ENCODE assay signal across 9 cellular contexts in the genomic region with DNA sequence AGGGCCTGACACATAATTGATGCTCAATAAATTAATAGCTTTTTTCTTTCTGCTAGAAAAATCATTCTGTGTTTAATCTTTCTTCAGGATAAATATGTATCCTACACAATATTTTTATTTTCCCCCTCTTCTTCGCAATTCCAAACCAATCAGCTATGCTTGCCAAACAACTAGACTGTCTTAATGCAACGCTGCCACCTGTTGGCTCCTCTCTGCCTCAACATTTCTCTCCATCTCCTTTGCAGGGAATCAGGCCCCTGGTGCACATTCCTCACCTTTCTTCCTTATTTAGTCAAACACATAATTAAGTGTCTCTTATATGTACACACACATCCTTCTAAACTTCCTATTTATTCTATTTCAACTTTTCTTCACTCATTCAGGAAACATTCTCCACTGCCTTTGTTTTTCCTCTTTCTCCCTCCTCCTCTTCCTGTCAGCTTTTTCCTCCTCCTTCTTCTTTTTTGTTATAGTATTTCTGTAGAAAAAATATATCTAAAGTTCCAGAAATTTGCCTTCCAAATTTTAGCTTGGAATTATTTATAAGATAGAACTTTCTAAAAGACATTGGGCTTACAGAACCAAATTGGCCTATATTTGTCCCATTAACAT.
A peak's percentile ranks its signal among the peaks of the same experiment; 100 is the strongest.
DNase-seq lines count a peak whose midpoint lies in the region; FAIRE-seq and TF ChIP-seq lines count a peak whose summit lies in the region.
"Had no signal": no experiment of that assay in that cellular context is flagged by ENCODE, and none has a peak within 500 bp of the region (broad histone marks: within the 10 kb centered on the region; RNA-seq: fewer than 3 reads in every experiment).

No MANE protein-coding gene starts in this region.

- H2AFZ ChIP-seq in endothelial cell of umbilical vein (ENCODE audit: low read depth, low read length): no peak overlapping the region
- no peak overlapping the region for H2AFZ ChIP-seq in smooth muscle cell (ENCODE audit: low read depth)

- H3K36me3 ChIP-seq in endothelial cell of umbilical vein (ENCODE audit: control insufficient read depth in 2 of 2, extremely low read depth in 1 of 2, insufficient read depth in 2 of 2, low read length in 2 of 2): no peaks in the 10 kb centered on the region
- no peaks in the 10 kb centered on the region for H3K36me3 ChIP-seq in smooth muscle cell (ENCODE audit: low read depth)

- 33% methylated on average over 2 of the region's 2 CpGs for WGBS in smooth muscle cell (ENCODE audit: low lambda C conversion rate)

- intact Hi-C loops in endothelial cell of umbilical vein (cut with micrococcal nuclease): loop anchor here (1.0 to 2.0 kb wide), 3 partner anchors 299 to 767 kb away; no protein-coding TSS in a partner anchor

- dilution Hi-C loops in endothelial cell of umbilical vein (cut with MboI; ENCODE audit: extremely low pct_ligation_motif_present, low sequenced_read_pairs): no loop called here

- H3K4me1 ChIP-seq in endothelial cell of umbilical vein (ENCODE audit: control insufficient read depth, extremely low read depth, insufficient read depth, low read length) (no peaks in the 10 kb centered on the region), smooth muscle cell (ENCODE audit: low read depth) (no peaks in the 10 kb centered on the region)

- POLR2A ChIA-PET in AG04449 (lab: Yijun Ruan, JAX): no interaction called here
- POLR2A ChIA-PET in endothelial cell of umbilical vein (lab: Charles Lee): no interaction called here

- H3K9me3 Mint-ChIP-seq in T-helper 2 cell treated with Interferon-gamma antibody and Interleukin-4, amounts not matched to agents 5 μg/mL and 100 μg/mL, for 36 hours: peaks cover 30% of the 10 kb centered on the region

- no peaks in the 10 kb centered on the region for H3K9me3 ChIP-seq in endothelial cell of umbilical vein (replicated peaks; ENCODE audit: control insufficient read depth, insufficient read depth, low read length)
- H3K9me3 ChIP-seq in smooth muscle cell (replicated peaks; ENCODE audit: low read depth): no peaks in the 10 kb centered on the region

- H3K36me3 Mint-ChIP-seq in T-helper 2 cell treated with Interferon-gamma antibody and Interleukin-4, amounts not matched to agents 5 μg/mL and 100 μg/mL, for 36 hours (ENCODE audit: low read depth): no peaks in the 10 kb centered on the region

- H4K20me1 ChIP-seq in endothelial cell of umbilical vein (replicated peaks; ENCODE audit: control insufficient read depth, extremely low read depth, insufficient read depth, low read length): no peaks in the 10 kb centered on the region
- H4K20me1 ChIP-seq in smooth muscle cell (ENCODE audit: low read depth): no peaks in the 10 kb centered on the region

- H3K27me3 ChIP-seq in endothelial cell of umbilical vein (ENCODE audit: control insufficient read depth in 2 of 2, insufficient read depth in 2 of 2, low read length in 2 of 2) (no peaks in the 10 kb centered on the region), smooth muscle cell (ENCODE audit: low read depth) (no peaks in the 10 kb centered on the region)

- CTCF ChIA-PET in AG04449 (lab: Yijun Ruan, JAX) (interaction anchor here (1.1 to 1.5 kb wide), 4 partner anchors 16 to 770 kb away, joined by 3 to 6 read pairs (median 4); no protein-coding TSS in a partner anchor), endothelial cell of umbilical vein (lab: Charles Lee) (interaction anchor here (0.6 to 2.0 kb wide), 9 partner anchors 491 to 770 kb away, joined by 4 to 34 read pairs (median 7); a partner anchor contains a TSS)

- no peaks in the 10 kb centered on the region for H3F3A ChIP-seq in smooth muscle cell (ENCODE audit: low read depth)

- H3K9me1 ChIP-seq in endothelial cell of umbilical vein (replicated peaks; ENCODE audit: control insufficient read depth, extremely low read depth, insufficient read depth, low read length): no peaks in the 10 kb centered on the region

- H3K4me3 ChIP-seq in AG04449 (ENCODE audit: low read depth, low read length) (no peak overlapping the region), endothelial cell of umbilical vein (replicated peaks in 1 of 3; ENCODE audit: insufficient read depth in 1 of 3, low read depth in 1 of 3, low read length in 3 of 3) (no peak overlapping the region), smooth muscle cell (no peak overlapping the region)

- no peak overlapping the region for H3K27ac Mint-ChIP-seq in T-helper 2 cell treated with Interferon-gamma antibody and Interleukin-4, amounts not matched to agents 5 μg/mL and 100 μg/mL, for 36 hours

- FAIRE-seq in endothelial cell of umbilical vein (lab: Jason Lieb, UNC) (no peak), GM12892 (lab: Jason Lieb, UNC) (no peak)

- no peak overlapping the region for H3K4me2 ChIP-seq in endothelial cell of umbilical vein (ENCODE audit: insufficient read depth, low read length)
- no peak overlapping the region for H3K4me2 ChIP-seq in smooth muscle cell

- H3K9ac ChIP-seq in endothelial cell of umbilical vein (replicated peaks; ENCODE audit: extremely low read depth, insufficient read depth, low read length) (no peak overlapping the region), smooth muscle cell (ENCODE audit: low read depth) (no peak overlapping the region)

- DNase-seq in AG04449 (ENCODE audit: low read depth, low spot score) (no peak), H4 (ENCODE audit: low spot score) (peak; percentile 27), NCI-H69 (lab: John Stamatoyannopoulos, UW) (peak; percentile 88), endothelial cell of umbilical vein (ENCODE audit: low read depth, low spot score) (peak; percentile 6), GM13976 (ENCODE audit: low spot score) (no peak), smooth muscle cell (lab: John Stamatoyannopoulos, UW; ENCODE audit: unreplicated experiment) (no peak), GM12892 (ENCODE audit: insufficient read length) (no peak)
- DNase-seq in T-helper 2 cell treated with Interferon-gamma antibody and Interleukin-4, amounts not matched to agents 5 μg/mL and 100 μg/mL, for 36 hours (ENCODE audit: low spot score): no peak
- DNase-seq: nucleus accumbens had no signal

- no peaks in the 10 kb centered on the region for H3K4me1 Mint-ChIP-seq in T-helper 2 cell treated with Interferon-gamma antibody and Interleukin-4, amounts not matched to agents 5 μg/mL and 100 μg/mL, for 36 hours (ENCODE audit: low read depth)

- TF ChIP-seq CTCF in AG04449 (IDR thresholded peaks at IDR 0.05; ENCODE audit: insufficient read depth, low read length, missing control alignments): peak; percentile 18
- TF ChIP-seq CTCF in endothelial cell of umbilical vein (IDR thresholded peaks at IDR 0.05; ENCODE audit: extremely low read depth in 1 of 2, insufficient read depth in 1 of 2, low read depth in 1 of 2, low read length in 2 of 2): peak; percentile 28 to 42
- no peak for TF ChIP-seq CTCF in GM13976 (IDR thresholded peaks at IDR 0.05; ENCODE audit: borderline replicate concordance, control extremely low read depth, extremely low read depth, insufficient read depth, missing control alignments)
- no peak for TF ChIP-seq CTCF in smooth muscle cell (IDR thresholded peaks at IDR 0.05; ENCODE audit: borderline replicate concordance, insufficient read depth, poor library complexity, severe bottlenecking)

- H3K79me2 ChIP-seq in endothelial cell of umbilical vein (ENCODE audit: control insufficient read depth, insufficient read depth, low read length) (no peaks in the 10 kb centered on the region), smooth muscle cell (ENCODE audit: low read depth) (no peaks in the 10 kb centered on the region)

- no peak for TF ChIP-seq POLR2A in endothelial cell of umbilical vein (IDR thresholded peaks at IDR 0.05; ENCODE audit: low read depth, low read length)
- TF ChIP-seq POLR2A in GM12892 (IDR thresholded peaks at IDR 0.05; ENCODE audit: low read depth, low read length): no peak

- in situ Hi-C loops in GM13976 (cut with MboI; ENCODE audit: low sequenced_read_pairs, unreplicated experiment): no loop called here

- no peak overlapping the region for H3K27ac ChIP-seq in endothelial cell of umbilical vein (ENCODE audit: insufficient read depth, low read depth, low read length)
- no peak overlapping the region for H3K27ac ChIP-seq in smooth muscle cell (ENCODE audit: low read depth)

- BruUV-seq in endothelial cell of umbilical vein (replicated peaks; lab: Mats Ljungman, UMichigan): no TSS peak

- H3K27me3 Mint-ChIP-seq in T-helper 2 cell treated with Interferon-gamma antibody and Interleukin-4, amounts not matched to agents 5 μg/mL and 100 μg/mL, for 36 hours (ENCODE audit: low read depth): no peaks in the 10 kb centered on the region

- H3K4me3 Mint-ChIP-seq in T-helper 2 cell treated with Interferon-gamma antibody and Interleukin-4, amounts not matched to agents 5 μg/mL and 100 μg/mL, for 36 hours: no peak overlapping the region

TF ChIP-seq in endothelial cell of umbilical vein, 7 proteins besides CTCF, POLR2A, EP300 and RAD21:
- no peak for TF ChIP-seq JUN (IDR thresholded peaks at IDR 0.05; ENCODE audit: borderline replicate concordance, insufficient read depth, insufficient read length, low read depth)
- TF ChIP-seq FOS (IDR thresholded peaks at IDR 0.05; ENCODE audit: borderline replicate concordance, insufficient read depth, low read length): no peak
- TF ChIP-seq EZH2 (IDR thresholded peaks at IDR 0.05; ENCODE audit: borderline replicate concordance, low read depth, low read length, severe bottlenecking): no peak
- no peak for TF ChIP-seq MYC (IDR thresholded peaks at IDR 0.05; ENCODE audit: low read depth, low read length)
- TF ChIP-seq GATA2 (IDR thresholded peaks at IDR 0.05; ENCODE audit: insufficient read depth, insufficient read length, low read depth, low read length): no peak
- TF ChIP-seq, protein P1, sequence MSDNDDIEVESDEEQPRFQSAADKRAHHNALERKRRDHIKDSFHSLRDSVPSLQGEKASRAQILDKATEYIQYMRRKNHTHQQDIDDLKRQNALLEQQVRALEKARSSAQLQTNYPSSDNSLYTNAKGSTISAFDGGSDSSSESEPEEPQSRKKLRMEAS (IDR thresholded peaks at IDR 0.05; ENCODE audit: insufficient read depth, insufficient read length): no peak
- TF ChIP-seq POLR2AphosphoS5 (IDR thresholded peaks at IDR 0.05; ENCODE audit: insufficient read depth, low read depth, low read length): no peak

Comparison
In these comparisons a context has a peak if more than half of its experiments do, and no peak if none do; other contexts are left out.
1. DNase-seq: peak in H4 (single experiment), NCI-H69 (single experiment) and endothelial cell of umbilical vein (single experiment); none in AG04449 (single experiment), GM13976 (single experiment), smooth muscle cell (single experiment), GM12892 (single experiment) and T-helper 2 cell treated with Interferon-gamma antibody and Interleukin-4, amounts not matched to agents 5 μg/mL and 100 μg/mL, for 36 hours (single experiment).
2. CTCF ChIP-seq: peak in AG04449 (single experiment) and endothelial cell of umbilical vein (2 of 2); none in GM13976 (single experiment) and smooth muscle cell (single experiment).